ENCODE assay signal across 9 cellular contexts in the genomic region with DNA sequence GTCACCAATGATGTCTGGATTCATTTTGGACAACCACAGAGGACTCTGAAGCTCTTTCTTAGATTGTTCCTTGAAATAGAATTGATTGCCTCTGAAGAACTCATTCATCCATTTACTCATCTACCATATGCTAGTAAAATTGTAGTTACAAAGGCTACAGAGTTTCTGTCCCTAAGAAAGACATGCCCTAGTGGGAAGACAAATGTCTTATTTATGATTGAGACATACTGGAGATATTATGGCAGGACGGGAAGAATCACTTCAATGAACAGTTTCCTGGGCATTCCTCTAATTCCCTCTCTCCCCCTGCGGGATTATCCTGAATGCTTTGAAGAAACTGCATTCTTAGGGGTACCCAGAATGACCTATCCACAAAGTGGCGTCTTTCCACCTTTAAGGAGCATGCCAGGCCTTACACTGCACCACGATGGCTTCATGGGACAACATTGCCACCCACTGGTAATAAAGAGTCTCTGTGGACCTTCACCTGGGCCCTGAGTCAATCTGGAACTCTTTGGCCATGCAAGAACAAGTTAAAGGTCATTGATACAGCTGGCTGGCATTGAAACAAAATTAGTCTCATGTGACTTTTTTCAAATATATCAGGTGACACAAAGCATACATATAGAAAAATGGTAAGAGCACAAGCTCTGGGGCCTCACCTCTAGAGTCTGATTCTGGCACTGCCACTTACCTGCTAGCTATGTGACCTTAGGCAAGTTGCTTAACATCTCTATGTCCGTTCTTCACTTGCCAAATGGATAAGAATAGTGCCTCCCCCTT. TPM values are rescaled to one million over a fixed set of nuclear protein-coding genes. Genes with fewer than 3 reads are reported as not detected.
DNase-seq lines count a peak whose midpoint lies in the region; ATAC-seq and TF ChIP-seq lines count a peak whose summit lies in the region.
"Had no signal": no experiment of that assay in that cellular context is flagged by ENCODE, and none has a peak within 500 bp of the region (broad histone marks: within the 10 kb centered on the region; RNA-seq: fewer than 3 reads in every experiment).

No MANE protein-coding gene starts in this region.

- 34 to 41% methylated on average over 2 to 5 of the region's 5 CpGs for WGBS in endodermal cell (ENCODE audit: insufficient coverage in 1 of 2, insufficient read length in 1 of 2), 2 experiments

- no peaks in the 10 kb centered on the region for H3K9me3 Mint-ChIP-seq in Calu3 (ENCODE audit: low read depth, unreplicated experiment)
- peaks cover 2% of the 10 kb centered on the region for H3K9me3 Mint-ChIP-seq in endodermal cell

- H3K4me1 Mint-ChIP-seq in Calu3 (ENCODE audit: low read depth, unreplicated experiment) (peaks cover 9% of the 10 kb centered on the region), endodermal cell (no peaks in the 10 kb centered on the region)

- TF ChIP-seq CTCF in Calu3 (IDR thresholded peaks at IDR 0.05; ENCODE audit: unreplicated experiment) (peak; percentile 84), GM20000 (IDR thresholded peaks at IDR 0.05; ENCODE audit: extremely low read depth, missing control alignments) (peak; percentile 55), endodermal cell (conservative IDR thresholded peaks at IDR 0.05) (peak; percentile 93), mucosa of descending colon (IDR thresholded peaks at IDR 0.05) (peak; percentile 53)

- no peaks in the 10 kb centered on the region for H3K36me3 ChIP-seq in endodermal cell (ENCODE audit: control insufficient read depth, insufficient read depth, low read length)
- no peaks in the 10 kb centered on the region for H3K36me3 ChIP-seq in mucosa of descending colon (ENCODE audit: low read depth)

- H3K9me3 ChIP-seq in endodermal cell (ENCODE audit: control insufficient read depth, low read length) (no peaks in the 10 kb centered on the region), mucosa of descending colon (no peaks in the 10 kb centered on the region)

- CTCF ChIA-PET in Calu3 (lab: Charles Lee) = interaction anchor here (0.6 to 2.4 kb wide), 4 partner anchors 96 to 265 kb away, joined by 3 to 24 read pairs (median 4); no protein-coding TSS in a partner anchor

- ATAC-seq in HG03558 (IDR thresholded peaks at IDR 0.05; ENCODE audit: extremely low read depth, unreplicated experiment) (peak; percentile 90), mucosa of descending colon (peak; percentile 92)
- peak; percentile 99 for ATAC-seq in stimulated activated naive CD8-positive, alpha-beta T cell treated with anti-CD3 and anti-CD28 coated beads, Interleukin-15, Interleukin-2, amounts not matched to agents 100 U/mL and 50 U/mL, for 24 hours

- H3K4me3 ChIP-seq in endodermal cell (ENCODE audit: low read length) (no peak overlapping the region), mucosa of descending colon (no peak overlapping the region)

- H3K27me3 ChIP-seq in endodermal cell (ENCODE audit: control insufficient read depth, insufficient read depth, low read length, poor library complexity, severe bottlenecking) = no peaks in the 10 kb centered on the region

- H3K4me3 Mint-ChIP-seq in Calu3 (ENCODE audit: low read depth, unreplicated experiment) = no peak overlapping the region
- H3K4me3 Mint-ChIP-seq in endodermal cell = no peak overlapping the region

- H3K4me1 ChIP-seq in endodermal cell (ENCODE audit: control insufficient read depth, insufficient read depth, low read length) (no peaks in the 10 kb centered on the region), mucosa of descending colon (ENCODE audit: low read depth) (no peaks in the 10 kb centered on the region)

- H3K36me3 Mint-ChIP-seq in Calu3 (ENCODE audit: insufficient read depth, unreplicated experiment) (no peaks in the 10 kb centered on the region), endodermal cell (ENCODE audit: low read depth) (no peaks in the 10 kb centered on the region)

- no peaks in the 10 kb centered on the region for H3K27me3 Mint-ChIP-seq in Calu3 (ENCODE audit: unreplicated experiment)
- no peaks in the 10 kb centered on the region for H3K27me3 Mint-ChIP-seq in endodermal cell (ENCODE audit: insufficient read depth)

- no peak overlapping the region for H3K9ac ChIP-seq in endodermal cell (ENCODE audit: extremely low read depth, low read length, poor library complexity, severe bottlenecking)

- H3K27ac Mint-ChIP-seq in Calu3 (ENCODE audit: unreplicated experiment) = no peak overlapping the region
- no peak overlapping the region for H3K27ac Mint-ChIP-seq in endodermal cell

- intact Hi-C loops in Calu3 (cut with micrococcal nuclease; ENCODE audit: unreplicated experiment) = loop anchor here (1.0 to 2.0 kb wide), 2 partner anchors 222 to 265 kb away; no protein-coding TSS in a partner anchor
- intact Hi-C loops in mucosa of descending colon (cut with DNase I, micrococcal nuclease) = loop anchor here in 1 of 2 donors (2.0 to 10.0 kb wide), 2 partner anchors 226 to 264 kb away; no protein-coding TSS in a partner anchor

- no peak overlapping the region for H3K27ac ChIP-seq in endodermal cell (ENCODE audit: low read depth, low read length)

- BruUV-seq in Calu3 (replicated peaks; lab: Mats Ljungman, UMichigan) = no TSS peak

- DNase-seq in Calu3 (peak; percentile 67), GM20000 (ENCODE audit: low spot score) (peak; percentile 78), NOMO-1 treated with DMSO at 0.1 percent for 48 hours (lab: John Stamatoyannopoulos, UW; ENCODE audit: unreplicated experiment) (peak; percentile 79), endodermal cell (peak; percentile 84), mucosa of descending colon (peak in 2 of 3 donors; percentile 33 to 75)
- peak in 2 of 3 experiments; percentile 18 to 25 for DNase-seq in activated CD8-positive, alpha-beta memory T cell treated with anti-CD3 and anti-CD28 coated beads for 48 hours (ENCODE audit: low read depth in 2 of 3, low spot score in 2 of 3)
- DNase-seq in stimulated activated naive CD8-positive, alpha-beta T cell treated with anti-CD3 and anti-CD28 coated beads, Interleukin-15, Interleukin-2, amounts not matched to agents 100 U/mL and 50 U/mL, for 24 hours = peak; percentile 55

RNA-seq across cellular contexts. Expression of a gene that starts 32.1 kb away (rescaled TPM):
- total RNA-seq in Calu3 (2022) (not detected in 2 replicates), endodermal cell (under 1 TPM; 0.27 to 0.29 TPM), mucosa of descending colon (under 1 TPM in 1 of 3 donors, not detected in 2; 0.31 TPM)
- 0.32 TPM for polyA plus RNA-seq in endodermal cell (2013, experiment 1 of 2)
- 0.25 TPM for polyA plus RNA-seq in endodermal cell (2013, experiment 2 of 2)
- total RNA-seq: activated CD8-positive, alpha-beta memory T cell treated with anti-CD3 and anti-CD28 coated beads for 36 hours had no signal

Comparison
In these comparisons a context has a peak if more than half of its experiments do, and no peak if none do; other contexts are left out.
1. DNase-seq: peak in every context shown above with its lines; median percentile 84 in endodermal cell; 79 in NOMO-1 treated with DMSO at 0.1 percent for 48 hours; 78 in GM20000; 67 in Calu3; 55 in stimulated activated naive CD8-positive, alpha-beta T cell treated with anti-CD3 and anti-CD28 coated beads, Interleukin-15, Interleukin-2, amounts not matched to agents 100 U/mL and 50 U/mL, for 24 hours; 54 in mucosa of descending colon; 22 in activated CD8-positive, alpha-beta memory T cell treated with anti-CD3 and anti-CD28 coated beads for 48 hours.